ENCODE assay signal across 15 cellular contexts in genomic region chrX:49077941-49078340, GRCh38.
"Had no signal": no experiment of that assay in that cellular context is flagged by ENCODE, and none has a peak within 500 bp of the region (broad histone marks: within the 10 kb centered on the region; RNA-seq: fewer than 3 reads in every experiment).

No MANE protein-coding gene starts in this region.

- DNase-seq: activated CD4-positive, alpha-beta T cell treated with anti-CD3 and anti-CD28 coated beads for 36 hours; activated CD8-positive, alpha-beta memory T cell treated with anti-CD3 and anti-CD28 coated beads, Interleukin-2, amount 50 U/mL, for 4 hours; activated gamma-delta T cell; activated T-cell treated with anti-CD3 and anti-CD28 coated beads, Interleukin-2, amount 50 U/mL, for 72 hours; effector CD8-positive, alpha-beta T cell; heart right ventricle; kidney glomerular epithelial cell; mesenchymal stem cell; mucosa of descending colon; naive B cell; stimulated activated naive CD4-positive, alpha-beta T cell; tibial artery had no signal

- H3K9me3 Mint-ChIP-seq: activated naive CD4-positive, alpha-beta T cell treated with anti-CD3 and anti-CD28 coated beads, Interleukin-2, amount 50 U/mL, for 24 hours; activated T-cell treated with anti-CD3 and anti-CD28 coated beads, Interleukin-2, amount 50 U/mL, for 72 hours had no signal

- H3K9me3 ChIP-seq: esophagus muscularis mucosa, heart right ventricle, mucosa of descending colon, neutrophil, tibial artery had no signal

- ATAC-seq: activated CD4-positive, alpha-beta T cell treated with anti-CD3 and anti-CD28 coated beads for 36 hours; activated T-cell treated with anti-CD3 and anti-CD28 coated beads, Interleukin-2, amount 50 U/mL, for 72 hours; heart right ventricle; mucosa of descending colon had no signal

- H3K4me3 ChIP-seq: mucosa of descending colon had no signal

- H3K27ac Mint-ChIP-seq: activated naive CD4-positive, alpha-beta T cell treated with anti-CD3 and anti-CD28 coated beads, Interleukin-2, amount 50 U/mL, for 24 hours had no signal

- H3K36me3 Mint-ChIP-seq: activated naive CD4-positive, alpha-beta T cell treated with anti-CD3 and anti-CD28 coated beads, Interleukin-2, amount 50 U/mL, for 24 hours; naive B cell had no signal

- H3K27me3 ChIP-seq: esophagus muscularis mucosa, heart right ventricle, neutrophil, tibial artery had no signal

- H3K27me3 Mint-ChIP-seq: activated CD4-positive, alpha-beta T cell treated with anti-CD3 and anti-CD28 coated beads for 36 hours; activated naive CD4-positive, alpha-beta T cell treated with anti-CD3 and anti-CD28 coated beads, Interleukin-2, amount 50 U/mL, for 24 hours; naive B cell had no signal
